16 cellular contexts compared by ENCODE assay signal in genomic region chr6:41676406-41676805, GRCh38. TPM values are rescaled to one million over a fixed set of nuclear protein-coding genes. Genes with fewer than 3 reads are reported as not detected.
A peak's percentile ranks its signal among the peaks of the same experiment; 100 is the strongest.
DNase-seq lines count a peak whose midpoint lies in the region; ATAC-seq and TF ChIP-seq lines count a peak whose summit lies in the region.
"Had no signal": no experiment of that assay in that cellular context is flagged by ENCODE, and none has a peak within 500 bp of the region (broad histone marks: within the 10 kb centered on the region; RNA-seq: fewer than 3 reads in every experiment).

No MANE protein-coding gene starts in this region.

- no peak overlapping the region for H3K4me3 ChIP-seq in neuronal stem cell (ENCODE audit: low read length in 2 of 2)
- no peak overlapping the region for H3K4me3 ChIP-seq in MG63
- H3K4me3 ChIP-seq: A549 had no signal

- H3K9me3 Mint-ChIP-seq in chondrocyte (ENCODE audit: low read depth): no peaks in the 10 kb centered on the region
- H3K9me3 Mint-ChIP-seq: CD8-positive, alpha-beta T cell had no signal

- peaks cover 14 to 17% of the 10 kb centered on the region in 2 donors for H3K4me1 ChIP-seq in neuronal stem cell (ENCODE audit: control insufficient read depth in 2 of 2, insufficient read depth in 1 of 2, low read depth in 1 of 2, low read length in 2 of 2)
- H3K4me1 ChIP-seq: A549, BE2C had no signal

- no peaks in the 10 kb centered on the region for H3K36me3 Mint-ChIP-seq in chondrocyte (ENCODE audit: low read depth)
- H3K36me3 Mint-ChIP-seq: CD8-positive, alpha-beta T cell had no signal

- no peak overlapping the region for H2BK15ac ChIP-seq in neuronal stem cell (ENCODE audit: low read length)

- H2BK5ac ChIP-seq in neuronal stem cell (ENCODE audit: low read length): no peak overlapping the region

- H3K14ac ChIP-seq in neuronal stem cell (ENCODE audit: low read length): no peak overlapping the region

- no peak overlapping the region for H2AK5ac ChIP-seq in neuronal stem cell (ENCODE audit: low read depth, low read length)

- no peak overlapping the region for H3K4me2 ChIP-seq in neuronal stem cell (ENCODE audit: insufficient read depth, low read length, poor library complexity, severe bottlenecking)
- H3K4me2 ChIP-seq: A549 had no signal

- no peak overlapping the region for H2BK12ac ChIP-seq in neuronal stem cell (ENCODE audit: low read length)

- H3K4ac ChIP-seq in neuronal stem cell (ENCODE audit: low read length): no peak overlapping the region

- no peak overlapping the region for H3K23ac ChIP-seq in neuronal stem cell (ENCODE audit: low read depth, low read length, poor library complexity)

- H3K27me3 ChIP-seq in neuronal stem cell (ENCODE audit: control insufficient read depth in 3 of 3, insufficient read depth in 3 of 3, low read depth in 1 of 3, low read length in 3 of 3): peaks cover 0 to 36% (median 5%) of the 10 kb centered on the region in 3 experiments
- H3K27me3 ChIP-seq in MG63: no peaks in the 10 kb centered on the region
- H3K27me3 ChIP-seq: BE2C had no signal

- no peaks in the 10 kb centered on the region for H3K79me1 ChIP-seq in neuronal stem cell (ENCODE audit: low read depth, low read length)

- H3K9ac ChIP-seq in neuronal stem cell (ENCODE audit: low read depth, low read length, poor library complexity): peak overlapping the region; percentile 17

- H3K36me3 ChIP-seq in neuronal stem cell (replicated peaks in 1 of 2; ENCODE audit: control insufficient read depth in 2 of 2, insufficient read depth in 2 of 2, low read length in 2 of 2) (no peaks in the 10 kb centered on the region), MG63 (no peaks in the 10 kb centered on the region)
- H3K36me3 ChIP-seq: BE2C had no signal

- no peak for ATAC-seq in HG02884 (IDR thresholded peaks at IDR 0.05; ENCODE audit: unreplicated experiment)
- ATAC-seq: A549; CD8-positive, alpha-beta T cell had no signal

- H3K9me3 ChIP-seq in neuronal stem cell (replicated peaks in 1 of 2; ENCODE audit: control insufficient read depth in 2 of 2, insufficient read depth in 1 of 2, low read depth in 1 of 2, low read length in 2 of 2) (no peaks in the 10 kb centered on the region), MG63 (no peaks in the 10 kb centered on the region)
- H3K9me3 ChIP-seq: A549, BE2C had no signal

- TF ChIP-seq CTCF in chondrocyte (IDR thresholded peaks at IDR 0.05): no peak

- no peak overlapping the region for H3K27ac Mint-ChIP-seq in chondrocyte (ENCODE audit: unreplicated experiment)
- H3K27ac Mint-ChIP-seq: CD8-positive, alpha-beta T cell had no signal

- no peak overlapping the region for H3K27ac ChIP-seq in neuronal stem cell (replicated peaks; ENCODE audit: low read length)
- H3K27ac ChIP-seq: A549, C4-2B had no signal

- no peak overlapping the region for H4K8ac ChIP-seq in neuronal stem cell (ENCODE audit: low read depth, low read length)

- H4K91ac ChIP-seq in neuronal stem cell (ENCODE audit: low read depth, low read length, poor library complexity): no peak overlapping the region

- no peak overlapping the region for H3K4me3 Mint-ChIP-seq in chondrocyte (ENCODE audit: unreplicated experiment)
- H3K4me3 Mint-ChIP-seq: CD8-positive, alpha-beta T cell had no signal

- peak; percentile 32 for DNase-seq in MV-4-11 (lab: John Stamatoyannopoulos, UW)
- peak; percentile 33 for DNase-seq in NCI-H2227 (lab: John Stamatoyannopoulos, UW; ENCODE audit: unreplicated experiment)
- peak; percentile 11 for DNase-seq in chondrocyte (ENCODE audit: low spot score)
- no peak for DNase-seq in neuronal stem cell (ENCODE audit: low spot score)
- DNase-seq in HCEC 1CT: no peak
- DNase-seq in cerebellar cortex (ENCODE audit: low spot score): no peak
- no peak for DNase-seq in MG63
- DNase-seq: BE2C; CD8-positive, alpha-beta T cell; COR-L47; DMS153; DMS79 treated with DMSO at 0.1 percent for 48 hours; EL had no signal

- H3K27me3 Mint-ChIP-seq in chondrocyte (ENCODE audit: low read depth): peaks cover 8% of the 10 kb centered on the region

- no peak overlapping the region for H2AFZ ChIP-seq in neuronal stem cell (ENCODE audit: low read length)

- WGBS in neuronal stem cell (ENCODE audit: extremely low coverage in 2 of 2, insufficient read length in 2 of 2, insufficient replicate concordance in 1 of 2), 2 donors: no CpG with 5 or more reads among the region's 5 CpGs

- no peaks in the 10 kb centered on the region for H3K4me1 Mint-ChIP-seq in chondrocyte (ENCODE audit: low read depth)

- H3K18ac ChIP-seq in neuronal stem cell (ENCODE audit: low read length): no peak overlapping the region

- no peak overlapping the region for H2BK120ac ChIP-seq in neuronal stem cell (ENCODE audit: low read depth, low read length)

RNA-seq across cellular contexts. Expression of gene MDFI, which starts 38.1 kb away (rescaled TPM):
- total RNA-seq in chondrocyte: 31.8 to 62.6 TPM (median 33.7 TPM) in 3 replicates
- 73.1 TPM for polyA plus RNA-seq in neuronal stem cell (2013, experiment 1 of 2)
- polyA plus RNA-seq in neuronal stem cell (2013, experiment 2 of 2): 65.6 TPM
- total RNA-seq in MG63 (2014; rRNA removed; shearing (Covaris generic); ENCODE audit: low replicate concordance): not detected in 2 replicates
- total RNA-seq: CD8-positive, alpha-beta T cell had no signal

RNA-seq across cellular contexts. Expression of gene TFEB, which starts 59.0 kb away (rescaled TPM):
- total RNA-seq in chondrocyte: 10.7 to 12.4 TPM (median 11.6 TPM) in 3 replicates
- 1.1 TPM for polyA plus RNA-seq in neuronal stem cell (2013, experiment 1 of 2)
- polyA plus RNA-seq in neuronal stem cell (2013, experiment 2 of 2): 1.1 TPM
- 4.4 and 5.2 TPM in 2 replicates for total RNA-seq in MG63 (2014; rRNA removed; shearing (Covaris generic); ENCODE audit: low replicate concordance)

Comparison
In these comparisons a context has a peak if more than half of its experiments do, and no peak if none do; other contexts are left out.
1. DNase-seq: peak in MV-4-11 (single experiment), NCI-H2227 (single experiment) and chondrocyte (single experiment); none in neuronal stem cell (single experiment), HCEC 1CT (single experiment), cerebellar cortex (single experiment) and MG63 (single experiment).
2. RNA of gene MDFI, which starts 38.1 kb away (total RNA-seq): 31.8 to 62.6 TPM in chondrocyte; not detected in MG63; every median in the first group is over 10 times any median in the second.